8 cellular contexts compared by ENCODE assay signal in the genomic region with DNA sequence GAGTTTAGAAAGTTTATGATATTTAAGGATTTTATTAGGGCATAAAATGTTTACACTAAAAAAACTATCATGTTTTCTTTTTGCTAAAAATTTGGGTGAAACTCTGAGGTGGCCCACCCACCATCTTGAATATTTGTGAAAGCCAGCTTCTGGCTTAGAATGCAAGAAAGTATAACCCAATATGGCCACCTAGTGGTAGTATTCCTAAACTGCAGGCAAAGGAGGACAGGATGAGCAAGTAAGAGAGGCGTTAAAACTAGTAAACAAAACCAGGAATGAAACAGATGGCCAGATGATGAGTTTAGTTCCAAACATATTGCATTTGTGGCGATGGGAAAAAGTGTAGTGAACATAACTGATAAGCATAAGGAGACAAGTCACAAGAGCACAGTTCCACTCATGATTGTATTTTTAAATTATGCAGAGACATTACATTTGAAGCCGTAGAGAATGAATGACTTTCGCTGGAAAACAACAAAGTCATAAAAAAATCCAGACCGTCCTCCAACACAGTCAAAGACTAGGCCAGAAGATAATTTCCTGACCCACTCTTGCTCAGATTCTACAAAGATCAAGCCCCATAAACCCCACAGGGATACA.
A peak's percentile ranks its signal among the peaks of the same experiment; 100 is the strongest.
DNase-seq lines count a peak whose midpoint lies in the region; ATAC-seq and TF ChIP-seq lines count a peak whose summit lies in the region.

No MANE protein-coding gene starts in this region.

- H4K8ac ChIP-seq in neuronal stem cell (ENCODE audit: low read depth, low read length) = no peak overlapping the region

- TF ChIP-seq CTCF in AG10803 (conservative IDR thresholded peaks at IDR 0.05; ENCODE audit: low read length) (peak; percentile 91), GM12874 (IDR thresholded peaks at IDR 0.05; ENCODE audit: insufficient read depth, low read depth, low read length) (peak; percentile 72), activated B cell treated with CpG ODN at 0.5 μM for 24 hours (IDR thresholded peaks at IDR 0.05) (peak; percentile 18)

- no peak overlapping the region for H2BK12ac ChIP-seq in neuronal stem cell (ENCODE audit: low read length)

- no peak overlapping the region for H3K4ac ChIP-seq in neuronal stem cell (ENCODE audit: low read length)

- H3K36me3 Mint-ChIP-seq in activated B cell treated with CpG ODN at 0.5 μM for 24 hours (ENCODE audit: low read depth) = no peaks in the 10 kb centered on the region

- no peaks in the 10 kb centered on the region for H3K4me1 Mint-ChIP-seq in activated B cell treated with CpG ODN at 0.5 μM for 24 hours

- peaks cover 0 to 16% of the 10 kb centered on the region in 2 donors for H3K9me3 ChIP-seq in neuronal stem cell (replicated peaks in 1 of 2; ENCODE audit: control insufficient read depth in 2 of 2, insufficient read depth in 1 of 2, low read depth in 1 of 2, low read length in 2 of 2)

- WGBS in neuronal stem cell (ENCODE audit: extremely low coverage in 2 of 2, insufficient read length in 2 of 2, insufficient replicate concordance in 1 of 2), 2 donors = no CpG with 5 or more reads among the region's 5 CpGs

- no peaks in the 10 kb centered on the region for H3K27me3 Mint-ChIP-seq in activated B cell treated with CpG ODN at 0.5 μM for 24 hours

- no peak overlapping the region for H2BK15ac ChIP-seq in neuronal stem cell (ENCODE audit: low read length)

- H2AFZ ChIP-seq in neuronal stem cell (ENCODE audit: low read length) = no peak overlapping the region

- no peaks in the 10 kb centered on the region for H3K9me3 Mint-ChIP-seq in activated B cell treated with CpG ODN at 0.5 μM for 24 hours

- no peaks in the 10 kb centered on the region for H3K79me1 ChIP-seq in neuronal stem cell (ENCODE audit: low read depth, low read length)

- H3K4me3 ChIP-seq in AG10803 (ENCODE audit: low read length) (no peak overlapping the region), neuronal stem cell (ENCODE audit: low read length in 2 of 2) (no peak overlapping the region)

- no peak overlapping the region for H2BK120ac ChIP-seq in neuronal stem cell (ENCODE audit: low read depth, low read length)

- H3K27ac ChIP-seq in neuronal stem cell (replicated peaks; ENCODE audit: low read length) = no peak overlapping the region

- peaks cover 2 to 59% of the 10 kb centered on the region in 2 donors for H3K36me3 ChIP-seq in neuronal stem cell (replicated peaks in 1 of 2; ENCODE audit: control insufficient read depth in 2 of 2, insufficient read depth in 2 of 2, low read length in 2 of 2)

- H3K27ac Mint-ChIP-seq in activated B cell treated with CpG ODN at 0.5 μM for 24 hours = no peak overlapping the region

- H3K27me3 ChIP-seq in neuronal stem cell (ENCODE audit: control insufficient read depth in 3 of 3, insufficient read depth in 3 of 3, low read depth in 1 of 3, low read length in 3 of 3) = no peaks in the 10 kb centered on the region

- H3K23ac ChIP-seq in neuronal stem cell (ENCODE audit: low read depth, low read length, poor library complexity) = no peak overlapping the region

- H2AK5ac ChIP-seq in neuronal stem cell (ENCODE audit: low read depth, low read length) = no peak overlapping the region

- POLR2A ChIA-PET in activated B cell treated with CpG ODN at 0.5 μM for 24 hours (lab: Charles Lee) = no interaction called here

- no peak overlapping the region for H2BK5ac ChIP-seq in neuronal stem cell (ENCODE audit: low read length)

- CTCF ChIA-PET in activated B cell treated with CpG ODN at 0.5 μM for 24 hours (lab: Charles Lee) = interaction anchor here (1.4 to 4.8 kb wide), 2 partner anchors 21 to 198 kb away, joined by 3 to 34 read pairs; no protein-coding TSS in a partner anchor

- DNase-seq in AG10803 (ENCODE audit: low read depth) (peak; percentile 85), NCI-H226 (peak; percentile 64), activated B cell treated with CpG ODN at 0.5 μM for 24 hours (no peak), fibroblast of peridontal ligament (ENCODE audit: extremely low read depth) (peak; percentile 92), neuronal stem cell (ENCODE audit: low spot score) (peak; percentile 84)

- H3K14ac ChIP-seq in neuronal stem cell (ENCODE audit: low read length) = no peak overlapping the region

- H3K9ac ChIP-seq in neuronal stem cell (ENCODE audit: low read depth, low read length, poor library complexity) = no peak overlapping the region

- no peak overlapping the region for H4K91ac ChIP-seq in neuronal stem cell (ENCODE audit: low read depth, low read length, poor library complexity)

- no peaks in the 10 kb centered on the region for H3K4me1 ChIP-seq in neuronal stem cell (ENCODE audit: control insufficient read depth in 2 of 2, insufficient read depth in 1 of 2, low read depth in 1 of 2, low read length in 2 of 2)

- H3K4me3 Mint-ChIP-seq in activated B cell treated with CpG ODN at 0.5 μM for 24 hours = no peak overlapping the region

- peak; percentile 82 for ATAC-seq in HG03039 (IDR thresholded peaks at IDR 0.05; ENCODE audit: unreplicated experiment)
- ATAC-seq in activated B cell treated with CpG ODN at 0.5 μM for 24 hours (ENCODE audit: low read depth) = no peak
- no peak for ATAC-seq in GM18498 (IDR thresholded peaks at IDR 0.05; ENCODE audit: unreplicated experiment)

- intact Hi-C loops in activated B cell treated with CpG ODN at 0.5 μM for 24 hours (cut with micrococcal nuclease) = loop anchor here (1.0 to 5.0 kb wide), 3 partner anchors 198 to 319 kb away; no protein-coding TSS in a partner anchor

- H3K4me2 ChIP-seq in neuronal stem cell (ENCODE audit: insufficient read depth, low read length, poor library complexity, severe bottlenecking) = no peak overlapping the region

- H3K18ac ChIP-seq in neuronal stem cell (ENCODE audit: low read length) = no peak overlapping the region

Comparison
In these comparisons a context has a peak if more than half of its experiments do, and no peak if none do; other contexts are left out.
1. CTCF ChIP-seq: peak in every context shown above with its lines; median percentile 91 in AG10803; 72 in GM12874; 18 in activated B cell treated with CpG ODN at 0.5 μM for 24 hours.